ENCODE assay signal across 9 cellular contexts in genomic region chr21:38170283-38170682, GRCh38.
DNase-seq lines count a peak whose midpoint lies in the region; FAIRE-seq and TF ChIP-seq lines count a peak whose summit lies in the region.
"Had no signal": no experiment of that assay in that cellular context is flagged by ENCODE, and none has a peak within 500 bp of the region (broad histone marks: within the 10 kb centered on the region; RNA-seq: fewer than 3 reads in every experiment).

No MANE protein-coding gene starts in this region.

- no peak overlapping the region for H3K4me3 Mint-ChIP-seq in activated CD4-positive, alpha-beta T cell treated with anti-CD3 and anti-CD28 coated beads, Interleukin-2, amount 10 ng/mL, durations not matched to agents 7 days and 5 days
- no peak overlapping the region for H3K4me3 Mint-ChIP-seq in immature natural killer cell

- CTCF ChIA-PET in activated CD4-positive, alpha-beta T cell treated with anti-CD3 and anti-CD28 coated beads, Interleukin-2, amount 10 ng/mL, durations not matched to agents 7 days and 5 days (lab: Charles Lee), result no interaction called here

- FAIRE-seq in GM19239 (lab: Jason Lieb, UNC), result no peak

- H3K4me1 Mint-ChIP-seq in activated CD4-positive, alpha-beta T cell treated with anti-CD3 and anti-CD28 coated beads, Interleukin-2, amount 10 ng/mL, durations not matched to agents 7 days and 5 days, result no peaks in the 10 kb centered on the region
- H3K4me1 Mint-ChIP-seq in immature natural killer cell, result no peaks in the 10 kb centered on the region

- no peaks in the 10 kb centered on the region for H3K27me3 Mint-ChIP-seq in activated CD4-positive, alpha-beta T cell treated with anti-CD3 and anti-CD28 coated beads, Interleukin-2, amount 10 ng/mL, durations not matched to agents 7 days and 5 days
- H3K27me3 Mint-ChIP-seq in immature natural killer cell (ENCODE audit: low read depth in 3 of 3), result peaks cover 2 to 9% (median 2%) of the 10 kb centered on the region in 3 donors

- no peak overlapping the region for H3K4me3 ChIP-seq in fibroblast of pulmonary artery (replicated peaks; ENCODE audit: low read depth, low read length)

- H3K9me3 Mint-ChIP-seq in activated CD4-positive, alpha-beta T cell treated with anti-CD3 and anti-CD28 coated beads, Interleukin-2, amount 10 ng/mL, durations not matched to agents 7 days and 5 days, result no peaks in the 10 kb centered on the region
- peaks cover 0 to 2% (median 0%) of the 10 kb centered on the region in 6 donors for H3K9me3 Mint-ChIP-seq in immature natural killer cell

- peak; percentile 1 for DNase-seq in activated CD4-positive, alpha-beta T cell treated with anti-CD3 and anti-CD28 coated beads, Interleukin-2, amount 50 U/mL, for 1 hour
- DNase-seq in activated CD4-positive, alpha-beta T cell treated with anti-CD3 and anti-CD28 coated beads, Interleukin-2, amount 10 ng/mL, durations not matched to agents 7 days and 5 days, result no peak
- peak; percentile 76 for DNase-seq in NCI-H69 (lab: John Stamatoyannopoulos, UW)
- peak; percentile 37 for DNase-seq in fibroblast of pulmonary artery (ENCODE audit: low read depth)
- DNase-seq in stromal cell of bone marrow (ENCODE audit: low read depth), result peak; percentile 61
- no peak for DNase-seq in middle frontal gyrus (ENCODE audit: extremely low spot score, low spot score)
- DNase-seq in immature natural killer cell, result no peak
- no peak for DNase-seq in GM19239 (ENCODE audit: insufficient read length, low spot score)
- DNase-seq: NCI-H1930 had no signal

- H3K27ac Mint-ChIP-seq in activated CD4-positive, alpha-beta T cell treated with anti-CD3 and anti-CD28 coated beads, Interleukin-2, amount 10 ng/mL, durations not matched to agents 7 days and 5 days, result no peak overlapping the region
- no peak overlapping the region for H3K27ac Mint-ChIP-seq in immature natural killer cell

- peak; percentile 37 for TF ChIP-seq CTCF in fibroblast of pulmonary artery (IDR thresholded peaks at IDR 0.05; ENCODE audit: low read length, missing control alignments)

- no peaks in the 10 kb centered on the region for H3K36me3 Mint-ChIP-seq in activated CD4-positive, alpha-beta T cell treated with anti-CD3 and anti-CD28 coated beads, Interleukin-2, amount 10 ng/mL, durations not matched to agents 7 days and 5 days (ENCODE audit: low read depth)
- H3K36me3 Mint-ChIP-seq in immature natural killer cell, result no peaks in the 10 kb centered on the region

- POLR2A ChIA-PET in activated CD4-positive, alpha-beta T cell treated with anti-CD3 and anti-CD28 coated beads, Interleukin-2, amount 10 ng/mL, durations not matched to agents 7 days and 5 days (lab: Charles Lee), result no interaction called here

Comparison
In these comparisons a context has a peak if more than half of its experiments do, and no peak if none do; other contexts are left out.
1. DNase-seq: peak in activated CD4-positive, alpha-beta T cell treated with anti-CD3 and anti-CD28 coated beads, Interleukin-2, amount 50 U/mL, for 1 hour (single experiment), NCI-H69 (single experiment), fibroblast of pulmonary artery (single experiment) and stromal cell of bone marrow (single experiment); none in activated CD4-positive, alpha-beta T cell treated with anti-CD3 and anti-CD28 coated beads, Interleukin-2, amount 10 ng/mL, durations not matched to agents 7 days and 5 days (single experiment), middle frontal gyrus (single experiment), immature natural killer cell (0 of 3) and GM19239 (single experiment).